In the genomic region with DNA sequence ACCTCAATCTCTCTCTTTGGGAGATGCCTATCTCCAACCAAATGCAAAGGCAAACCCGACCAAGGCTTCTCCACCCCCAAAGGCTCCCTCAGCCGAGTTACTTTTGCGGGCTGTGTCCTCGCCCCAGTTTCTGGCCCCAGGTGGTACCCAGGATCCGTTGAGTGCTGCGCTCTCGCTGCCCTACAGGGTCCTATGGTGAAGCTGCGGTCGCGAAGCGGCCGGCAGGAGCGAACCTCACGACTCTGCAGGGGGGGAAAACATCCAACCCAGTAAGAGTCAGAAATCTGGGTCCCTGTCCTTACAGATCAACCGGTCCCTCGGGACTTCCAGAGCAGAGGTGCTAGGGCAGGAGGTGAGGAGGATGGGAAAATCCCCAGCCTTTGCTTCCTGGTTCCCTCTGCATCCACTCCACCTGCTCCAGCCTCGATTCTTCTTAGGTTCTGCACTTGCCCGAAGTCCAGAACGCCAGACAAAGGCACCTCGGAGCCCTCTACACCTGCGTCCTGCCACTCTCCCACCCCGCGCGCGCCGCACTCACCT, we compare ENCODE assay signal across 8 cellular contexts. TPM values are rescaled to one million over a fixed set of nuclear protein-coding genes. Genes with fewer than 3 reads are reported as not detected.
DNase-seq lines count a peak whose midpoint lies in the region; ATAC-seq and TF ChIP-seq lines count a peak whose summit lies in the region.

No MANE protein-coding gene starts in this region.

- peak overlapping the region in 4 of 11 experiments; percentile 18 to 53 (median 34); a peak in 5 of 22 replicates for H3K27ac ChIP-seq in BLaER1 treated with 17β-estradiol and CSF1 and Interleukin-3, amounts not matched to agents 10 nM and 100 nM
- peak overlapping the region; percentile 64 for H3K27ac ChIP-seq in PC-3 (ENCODE audit: low read length)
- peak overlapping the region; percentile 57 to 78 for H3K27ac ChIP-seq in esophagus (ENCODE audit: low read depth in 2 of 2, low read length in 1 of 2)
- H3K27ac ChIP-seq in parathyroid adenoma = no peak overlapping the region

- TF ChIP-seq CTCF in PC-3 (conservative IDR thresholded peaks at IDR 0.05; ENCODE audit: low read depth, low read length) (no peak), parathyroid adenoma (IDR thresholded peaks at IDR 0.05) (no peak)

- peaks cover 12 to 78% (median 16%) of the 10 kb centered on the region in 10 experiments; a peak in 19 of 20 replicates for H3K4me1 ChIP-seq in BLaER1 treated with 17β-estradiol and CSF1 and Interleukin-3, amounts not matched to agents 10 nM and 100 nM
- H3K4me1 ChIP-seq in PC-3 (ENCODE audit: insufficient read depth, low read length) (peaks cover 10% of the 10 kb centered on the region; the same call in 1 of the 2 replicates), esophagus (ENCODE audit: control insufficient read depth in 2 of 2, insufficient read depth in 2 of 2, low read length in 1 of 2) (peaks cover 0 to 5% of the 10 kb centered on the region in 2 donors), parathyroid adenoma (no peaks in the 10 kb centered on the region)

- H2AFZ ChIP-seq in PC-3 (ENCODE audit: low read length) (peak overlapping the region; percentile 84), parathyroid adenoma (peak overlapping the region; percentile 56)

- peak overlapping the region; percentile 27 to 81 (median 56); a peak in 19 of 22 replicates for H3K9ac ChIP-seq in BLaER1 treated with 17β-estradiol and CSF1 and Interleukin-3, amounts not matched to agents 10 nM and 100 nM
- H3K9ac ChIP-seq in PC-3 (ENCODE audit: low read length) (peak overlapping the region; percentile 95), parathyroid adenoma (no peak overlapping the region)

- no peak for DNase-seq in PC-3
- DNase-seq in AG20443 (ENCODE audit: low spot score) = no peak
- DNase-seq in GOT3 (lab: John Stamatoyannopoulos, UW) = no peak

- H3K27me3 ChIP-seq in BLaER1 treated with 17β-estradiol and CSF1 and Interleukin-3, amounts not matched to agents 10 nM and 100 nM = peaks cover 25 to 51% (median 43%) of the 10 kb centered on the region in 11 experiments
- no peaks in the 10 kb centered on the region for H3K27me3 ChIP-seq in PC-3 (ENCODE audit: low read length)
- no peaks in the 10 kb centered on the region for H3K27me3 ChIP-seq in esophagus (ENCODE audit: control insufficient read depth in 1 of 2, insufficient read depth in 2 of 2, low read length in 2 of 2)
- H3K27me3 ChIP-seq in parathyroid adenoma (ENCODE audit: control insufficient read depth, insufficient read depth, low read length) = no peaks in the 10 kb centered on the region

- H3K9me2 ChIP-seq in PC-3 (replicated peaks; ENCODE audit: low read length) = no peaks in the 10 kb centered on the region

- 2 to 3% methylated on average over 26 of the region's 26 CpGs for WGBS in esophagus, 2 donors

- peaks cover 0 to 46% (median 0%) of the 10 kb centered on the region in 11 experiments; a peak in 4 of 22 replicates for H4K20me1 ChIP-seq in BLaER1 treated with 17β-estradiol and CSF1 and Interleukin-3, amounts not matched to agents 10 nM and 100 nM
- H4K20me1 ChIP-seq in PC-3 (ENCODE audit: low read length) = no peaks in the 10 kb centered on the region; the same call in 1 of the 2 replicates

- no peaks in the 10 kb centered on the region for H3F3A ChIP-seq in PC-3 (ENCODE audit: low read length, unreplicated experiment)

- TSS peak; percentile 55 for BruUV-seq in PC-3 (replicated peaks; lab: Mats Ljungman, UMichigan)

- CTCF ChIA-PET in PC-3 (lab: Charles Lee) = no interaction called here

- POLR2A ChIA-PET in PC-3 (lab: Charles Lee; ENCODE audit: unreplicated experiment) = no interaction called here

- ATAC-seq in GM21367 (IDR thresholded peaks at IDR 0.05; ENCODE audit: unreplicated experiment) (peak; percentile 18), PC-3 (no peak; the same call in none of the 2 replicates), GM18858 (IDR thresholded peaks at IDR 0.05; ENCODE audit: unreplicated experiment) (no peak)

- H3K4me2 ChIP-seq in BLaER1 treated with 17β-estradiol and CSF1 and Interleukin-3, amounts not matched to agents 10 nM and 100 nM = peak overlapping the region; percentile 82 to 95 (median 91)
- H3K4me2 ChIP-seq in PC-3 (ENCODE audit: low read length) (peak overlapping the region; percentile 96), parathyroid adenoma (ENCODE audit: low read length) (peak overlapping the region; percentile 64)

- H3K36me3 ChIP-seq in BLaER1 treated with 17β-estradiol and CSF1 and Interleukin-3, amounts not matched to agents 10 nM and 100 nM = peaks cover 0 to 7% (median 0%) of the 10 kb centered on the region in 11 experiments; a peak in 1 of 22 replicates
- H3K36me3 ChIP-seq in PC-3 (ENCODE audit: low read depth, low read length) = no peaks in the 10 kb centered on the region
- no peaks in the 10 kb centered on the region for H3K36me3 ChIP-seq in esophagus (ENCODE audit: control insufficient read depth in 2 of 2, insufficient read depth in 2 of 2, low read length in 1 of 2)
- H3K36me3 ChIP-seq in parathyroid adenoma (ENCODE audit: control insufficient read depth, insufficient read depth, low read length) = no peaks in the 10 kb centered on the region

- peaks cover 0 to 25% (median 7%) of the 10 kb centered on the region in 11 experiments; a peak in 12 of 22 replicates for H3K9me3 ChIP-seq in BLaER1 treated with 17β-estradiol and CSF1 and Interleukin-3, amounts not matched to agents 10 nM and 100 nM (replicated peaks in 1 of 11)
- H3K9me3 ChIP-seq in PC-3 (ENCODE audit: low read length) = no peaks in the 10 kb centered on the region
- no peaks in the 10 kb centered on the region for H3K9me3 ChIP-seq in esophagus (ENCODE audit: control insufficient read depth in 2 of 2, insufficient read depth in 1 of 2, low read depth in 1 of 2, low read length in 1 of 2)
- H3K9me3 ChIP-seq in parathyroid adenoma (ENCODE audit: control insufficient read depth, low read length) = no peaks in the 10 kb centered on the region

- intact Hi-C loops in PC-3 (cut with micrococcal nuclease) = loop anchor here (2.0 to 5.0 kb wide), 4 partner anchors 77 to 846 kb away; no protein-coding TSS in a partner anchor

- H3K79me2 ChIP-seq in PC-3 (ENCODE audit: low read length) (peaks cover 16% of the 10 kb centered on the region), parathyroid adenoma (no peaks in the 10 kb centered on the region)

- H3K4me3 ChIP-seq in BLaER1 treated with 17β-estradiol and CSF1 and Interleukin-3, amounts not matched to agents 10 nM and 100 nM = peak overlapping the region; percentile 55 to 84 (median 64)
- H3K4me3 ChIP-seq in PC-3 (ENCODE audit: low read length) (peak overlapping the region; percentile 90), esophagus (ENCODE audit: low read depth in 1 of 2, low read length in 2 of 2) (peak overlapping the region; percentile 70 to 76), parathyroid adenoma (ENCODE audit: low read depth, low read length) (peak overlapping the region; percentile 57)

RNA-seq across cellular contexts. Expression of gene HS3ST1, which starts 0.5 kb away (rescaled TPM):
- 4.1 and 4.2 TPM in 2 replicates for total RNA-seq in PC-3 (2014; rRNA removed)
- polyA plus RNA-seq in esophagus = 10 to 100 TPM in 1 of 2 donors, 1 to 10 TPM in 1; 2.6 to 14.5 TPM
